In the genomic region with DNA sequence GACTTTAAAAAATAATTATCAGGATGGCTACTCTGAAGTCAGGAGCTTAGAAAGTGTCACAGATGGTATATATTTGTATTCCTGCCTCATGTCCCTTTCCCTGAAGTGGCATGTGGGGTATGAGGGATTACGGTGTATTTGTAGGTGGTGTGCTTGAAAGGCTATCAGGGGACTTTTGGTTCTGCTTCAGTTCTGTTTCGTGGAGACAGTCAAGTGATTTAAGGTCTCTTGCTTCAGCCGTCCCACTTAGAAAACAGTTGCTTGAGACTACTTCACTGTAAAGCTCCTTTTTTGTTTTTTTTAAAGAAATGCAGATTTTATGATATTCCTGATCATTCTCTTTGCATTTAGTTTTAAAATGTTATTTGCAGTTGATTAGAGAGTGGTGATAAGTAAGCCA, we compare ENCODE assay signal across 27 cellular contexts. TPM values are rescaled to one million over a fixed set of nuclear protein-coding genes. Genes with fewer than 3 reads are reported as not detected.
A peak's percentile ranks its signal among the peaks of the same experiment; 100 is the strongest.
DNase-seq lines count a peak whose midpoint lies in the region; ATAC-seq, FAIRE-seq and TF ChIP-seq lines count a peak whose summit lies in the region.
"Had no signal": no experiment of that assay in that cellular context is flagged by ENCODE, and none has a peak within 500 bp of the region (broad histone marks: within the 10 kb centered on the region; RNA-seq: fewer than 3 reads in every experiment).

No MANE protein-coding gene starts in this region.

- H3K79me2 ChIP-seq in GM12878 (ENCODE audit: control insufficient read depth, insufficient read depth, low read length): peaks cover 41% of the 10 kb centered on the region

- TF ChIP-seq EP300 in GM12878 (IDR thresholded peaks at IDR 0.05; ENCODE audit: borderline replicate concordance in 1 of 2, control insufficient read depth in 1 of 2, low read depth in 2 of 2, low read length in 2 of 2): no peak

- H3K9me3 ChIP-seq in GM12878 (replicated peaks; ENCODE audit: control insufficient read depth, insufficient read depth, low read length) (peaks cover 6% of the 10 kb centered on the region; the same call in 2 of the 3 replicates), lower lobe of right lung (no peaks in the 10 kb centered on the region)
- H3K9me3 ChIP-seq: adrenal gland, body of pancreas, ovary, upper lobe of left lung had no signal

- peaks cover 26 to 53% of the 10 kb centered on the region in 2 donors for H3K4me1 Mint-ChIP-seq in stimulated activated naive B cell treated with anti-CD40 and anti-IgM and Interleukin-4, amounts not matched to agents 10 μg/mL and 1 μg/mL and 100 μg/mL, for 72 hours
- H3K4me1 Mint-ChIP-seq in MCF 10A (ENCODE audit: insufficient read depth, unreplicated experiment): peaks cover 12% of the 10 kb centered on the region

- in situ Hi-C loops in GM12878 (cut with MboI): no loop called here

- H3K27ac ChIP-seq in GM12878 (ENCODE audit: control insufficient read depth, insufficient read depth) (peak overlapping the region; percentile 71), lower lobe of right lung (no peak overlapping the region)
- H3K27ac ChIP-seq: adrenal gland; BLaER1 treated with 17β-estradiol and CSF1 and Interleukin-3, amounts not matched to agents 10 nM and 100 nM; body of pancreas; epithelial cell of prostate; ovary; upper lobe of left lung had no signal

- TF ChIP-seq CTCF in GM12865 (IDR thresholded peaks at IDR 0.05; ENCODE audit: insufficient read depth, low read depth, low read length, missing control alignments): no peak
- no peak for TF ChIP-seq CTCF in GM12878 (IDR thresholded peaks at IDR 0.05 in 2 of 3, conservative IDR thresholded peaks at IDR 0.05 in 1 of 3; ENCODE audit: control insufficient read depth in 2 of 3, extremely low read depth in 1 of 3, insufficient read depth in 1 of 3, low read depth in 3 of 3, low read length in 3 of 3)
- no peak for TF ChIP-seq CTCF in MCF 10A (IDR thresholded peaks at IDR 0.05; ENCODE audit: unreplicated experiment)
- no peak for TF ChIP-seq CTCF in lower lobe of right lung (IDR thresholded peaks at IDR 0.05)

- H3K36me3 ChIP-seq in GM12878 (ENCODE audit: control insufficient read depth in 2 of 2, insufficient read depth in 2 of 2, low read length in 1 of 2) (peaks cover 0 to 2% of the 10 kb centered on the region in 2 experiments; a peak in 2 of 4 replicates), lower lobe of right lung (no peaks in the 10 kb centered on the region)
- H3K36me3 ChIP-seq: adrenal gland, ovary, upper lobe of left lung had no signal

- no peak for TF ChIP-seq RAD21 in GM12878 (IDR thresholded peaks at IDR 0.05; ENCODE audit: insufficient read depth, low read depth, low read length)

- peaks cover 23 to 27% of the 10 kb centered on the region in 2 donors for H3K36me3 Mint-ChIP-seq in stimulated activated naive B cell treated with anti-CD40 and anti-IgM and Interleukin-4, amounts not matched to agents 10 μg/mL and 1 μg/mL and 100 μg/mL, for 72 hours
- H3K36me3 Mint-ChIP-seq in MCF 10A (ENCODE audit: insufficient read depth, unreplicated experiment): no peaks in the 10 kb centered on the region

- peak; percentile 35 for DNase-seq in GM12865 (ENCODE audit: low read depth)
- no peak for DNase-seq in GM12878 (ENCODE audit: low read depth, low spot score)
- DNase-seq in stimulated activated naive B cell treated with anti-CD40 and anti-IgM and Interleukin-4, amounts not matched to agents 10 μg/mL and 1 μg/mL and 100 μg/mL, for 72 hours: no peak
- no peak for DNase-seq in DMS 273 (lab: John Stamatoyannopoulos, UW; ENCODE audit: unreplicated experiment)
- no peak for DNase-seq in MCF 10A (ENCODE audit: unreplicated experiment)
- DNase-seq in lower lobe of right lung: no peak
- DNase-seq: activated CD4-positive, alpha-beta T cell treated with anti-CD3 and anti-CD28 coated beads, Interleukin-2, amount 10 ng/mL, durations not matched to agents 7 days and 5 days; activated CD8-positive, alpha-beta memory T cell treated with anti-CD3 and anti-CD28 coated beads, Interleukin-2, amount 10 ng/mL, durations not matched to agents 7 days and 5 days; activated naive CD4-positive, alpha-beta T cell treated with anti-CD3 and anti-CD28 coated beads for 36 hours; activated T-cell treated with anti-CD3 and anti-CD28 coated beads, Interleukin-2, amount 50 U/mL, for 72 hours; adrenal gland; body of pancreas; Calu3; islet precursor cell; midbrain; NCI-H1694 treated with DMSO at 0.1 percent for 48 hours; NCI-H526; ovary; SIG-M5; small intestine; T1000; upper lobe of left lung had no signal

- H3K4me2 ChIP-seq in GM12878 (ENCODE audit: control insufficient read depth, insufficient read depth): peak overlapping the region; percentile 36

- no TSS peak for BruUV-seq in GM12878 (replicated peaks; lab: Mats Ljungman, UMichigan)
- BruUV-seq in MCF 10A (replicated peaks; lab: Mats Ljungman, UMichigan): no TSS peak

- RAD21 ChIA-PET in GM12878 (lab: Charles Lee; ENCODE audit: unreplicated experiment): interaction anchor here (0.7 to 2.3 kb wide), 4 partner anchors 11 to 33 kb away, joined by 3 to 8 read pairs (median 4); no protein-coding TSS in a partner anchor

- peak; percentile 69 for ATAC-seq in HG02610 (IDR thresholded peaks at IDR 0.05; ENCODE audit: unreplicated experiment)
- ATAC-seq in GM12878: peak; percentile 85
- ATAC-seq in stimulated activated naive B cell treated with anti-CD40 and anti-IgM and Interleukin-4, amounts not matched to agents 10 μg/mL and 1 μg/mL and 100 μg/mL, for 72 hours (replicated peaks): peak; percentile 48 to 61
- no peak for ATAC-seq in lower lobe of right lung
- ATAC-seq: activated CD8-positive, alpha-beta memory T cell treated with anti-CD3 and anti-CD28 coated beads, Interleukin-2, amount 10 ng/mL, durations not matched to agents 7 days and 5 days; activated T-cell treated with anti-CD3 and anti-CD28 coated beads, Interleukin-2, amount 50 U/mL, for 72 hours; body of pancreas; HCT116 had no signal

- SMC1A ChIA-PET in GM12878 (lab: Charles Lee; ENCODE audit: uncharacterized antibody, unreplicated experiment): interaction anchor here (0.7 to 3.0 kb wide), 8 partner anchors 8 to 37 kb away, joined by 3 to 11 read pairs (median 4); no protein-coding TSS in a partner anchor

- H3K27me3 ChIP-seq in GM12878 (replicated peaks in 1 of 2; ENCODE audit: control insufficient read depth in 2 of 2, insufficient read depth in 2 of 2, low read length in 1 of 2) (no peaks in the 10 kb centered on the region), lower lobe of right lung (ENCODE audit: low read depth) (no peaks in the 10 kb centered on the region)
- H3K27me3 ChIP-seq: adrenal gland; BLaER1 treated with 17β-estradiol and CSF1 and Interleukin-3, amounts not matched to agents 10 nM and 100 nM; body of pancreas; ovary; upper lobe of left lung had no signal

- intact Hi-C loops in GM12878 (cut with micrococcal nuclease; ENCODE audit: unreplicated experiment) (no loop called here), MCF 10A (cut with micrococcal nuclease) (no loop called here), lower lobe of right lung (cut with DNase I) (no loop called here)

- H4K20me1 ChIP-seq in GM12878 (ENCODE audit: control insufficient read depth, insufficient read depth): no peaks in the 10 kb centered on the region

- peak overlapping the region; percentile 6; the same call in 1 of the 2 replicates for H2AFZ ChIP-seq in GM12878 (ENCODE audit: control insufficient read depth, low read depth, low read length)

- peak overlapping the region in 1 of 2 donors; percentile 14 for H3K4me3 Mint-ChIP-seq in stimulated activated naive B cell treated with anti-CD40 and anti-IgM and Interleukin-4, amounts not matched to agents 10 μg/mL and 1 μg/mL and 100 μg/mL, for 72 hours
- no peak overlapping the region for H3K4me3 Mint-ChIP-seq in MCF 10A (ENCODE audit: unreplicated experiment)
- H3K4me3 Mint-ChIP-seq: activated CD4-positive, alpha-beta T cell treated with anti-CD3 and anti-CD28 coated beads, Interleukin-2, amount 10 ng/mL, durations not matched to agents 7 days and 5 days; activated CD8-positive, alpha-beta memory T cell treated with anti-CD3 and anti-CD28 coated beads, Interleukin-2, amount 10 ng/mL, durations not matched to agents 7 days and 5 days; activated naive CD4-positive, alpha-beta T cell treated with anti-CD3 and anti-CD28 coated beads for 36 hours; nephron had no signal

- CTCF ChIA-PET in GM12878 (lab: Yijun Ruan, JAX): interaction anchor here (2.0 kb wide), 1 partner anchor 11 kb away, joined by 7 read pairs; no protein-coding TSS in a partner anchor
- CTCF ChIA-PET in MCF 10A (lab: Yijun Ruan, JAX): interaction anchor here (0.5 kb wide), 1 partner anchor 80 kb away, joined by 3 read pairs; no protein-coding TSS in a partner anchor

- FAIRE-seq in GM12878 (lab: Jason Lieb, UNC): peak; percentile 41
- FAIRE-seq: small intestine had no signal

- WGBS in GM12878 (ENCODE audit: insufficient coverage, insufficient replicate concordance, low lambda C conversion rate, missing lambda C conversion rate): 68% methylated on average over 3 of the region's 3 CpGs

- peaks cover 3 to 12% of the 10 kb centered on the region in 2 donors for H3K9me3 Mint-ChIP-seq in stimulated activated naive B cell treated with anti-CD40 and anti-IgM and Interleukin-4, amounts not matched to agents 10 μg/mL and 1 μg/mL and 100 μg/mL, for 72 hours
- H3K9me3 Mint-ChIP-seq in MCF 10A (ENCODE audit: unreplicated experiment): no peaks in the 10 kb centered on the region

- H3K9ac ChIP-seq in GM12878 (ENCODE audit: control insufficient read depth, insufficient read depth, low read length): peak overlapping the region; percentile 24
- H3K9ac ChIP-seq: BLaER1 treated with 17β-estradiol and CSF1 and Interleukin-3, amounts not matched to agents 10 nM and 100 nM had no signal

- no peak for TF ChIP-seq POLR2A in GM12878 (IDR thresholded peaks at IDR 0.05; ENCODE audit: low read depth, low read length)

- POLR2A ChIA-PET in GM12878 (lab: Charles Lee): interaction anchor here (0.6 to 0.7 kb wide), 3 partner anchors 11 to 56 kb away, joined by 3 to 5 read pairs (median 3); partner anchors contain the start of gene PARP8
- POLR2A ChIA-PET in MCF 10A (lab: Yijun Ruan, JAX): interaction anchor here (1.1 kb wide), 1 partner anchor 22 kb away, joined by 3 read pairs; no protein-coding TSS in a partner anchor

- H3K4me1 ChIP-seq in GM12878 (ENCODE audit: control insufficient read depth, insufficient read depth, low read length) (peaks cover 5% of the 10 kb centered on the region; the same call in 1 of the 2 replicates), lower lobe of right lung (peaks cover 21% of the 10 kb centered on the region)

- H3K27ac Mint-ChIP-seq in stimulated activated naive B cell treated with anti-CD40 and anti-IgM and Interleukin-4, amounts not matched to agents 10 μg/mL and 1 μg/mL and 100 μg/mL, for 72 hours: no peak overlapping the region
- H3K27ac Mint-ChIP-seq in MCF 10A (ENCODE audit: low read depth, unreplicated experiment): no peak overlapping the region
- H3K27ac Mint-ChIP-seq: activated CD4-positive, alpha-beta T cell treated with anti-CD3 and anti-CD28 coated beads, Interleukin-2, amount 10 ng/mL, durations not matched to agents 7 days and 5 days; activated CD8-positive, alpha-beta memory T cell treated with anti-CD3 and anti-CD28 coated beads, Interleukin-2, amount 10 ng/mL, durations not matched to agents 7 days and 5 days; activated naive CD4-positive, alpha-beta T cell treated with anti-CD3 and anti-CD28 coated beads for 36 hours; nephron had no signal

- no peaks in the 10 kb centered on the region for H3K27me3 Mint-ChIP-seq in stimulated activated naive B cell treated with anti-CD40 and anti-IgM and Interleukin-4, amounts not matched to agents 10 μg/mL and 1 μg/mL and 100 μg/mL, for 72 hours
- no peaks in the 10 kb centered on the region for H3K27me3 Mint-ChIP-seq in MCF 10A (ENCODE audit: insufficient read depth, unreplicated experiment)
- H3K27me3 Mint-ChIP-seq: activated CD4-positive, alpha-beta T cell treated with anti-CD3 and anti-CD28 coated beads, Interleukin-2, amount 10 ng/mL, durations not matched to agents 7 days and 5 days; activated CD8-positive, alpha-beta memory T cell treated with anti-CD3 and anti-CD28 coated beads, Interleukin-2, amount 10 ng/mL, durations not matched to agents 7 days and 5 days had no signal

- no peak overlapping the region for H3K4me3 ChIP-seq in GM12865 (ENCODE audit: low read depth, low read length)
- H3K4me3 ChIP-seq in GM12878: 0 out of 2 replicates have a peak overlapping the region, but pooled peaks have one; percentile 5
- no peak overlapping the region for H3K4me3 ChIP-seq in lower lobe of right lung
- H3K4me3 ChIP-seq: adrenal gland; BLaER1 treated with 17β-estradiol and CSF1 and Interleukin-3, amounts not matched to agents 10 nM and 100 nM; body of pancreas; ovary; upper lobe of left lung had no signal

RNA-seq across cellular contexts. Expression of gene PARP8, which starts 18.3 kb away (rescaled TPM):
- total RNA-seq in GM12878 (2013; cell fraction: nucleolus; rRNA removed): 266 and 283 TPM in 2 replicates
- total RNA-seq in GM12878 (2014; rRNA removed) (18.8 and 28.2 TPM in 2 replicates), GM12878 (2014; rRNA removed; fragmentation: Illumina TruSeq; extraction: Trizol) (33.9 and 37.6 TPM in 2 replicates), GM12878 (2021) (34.5 and 37.0 TPM in 2 replicates), MCF 10A (2022) (24.5 and 31.2 TPM in 2 replicates), lower lobe of right lung (54.6 TPM)
- 16.4 TPM for polyA plus RNA-seq in GM12878 (2011; ENCODE audit: low read depth)
- polyA plus RNA-seq in GM12878 (2011; rRNA removed) (65.2 and 92.4 TPM in 2 replicates), GM12878 (2014; fragmentation: Illumina TruSeq; extraction: Trizol) (32.3 and 43.8 TPM in 2 replicates), GM12878 (2014; fragmentation: Nextera tagmentation; extraction: Ambion mirVana) (10 to 100 TPM in 1 of 2 experiments, 1 to 10 TPM in 1; 9.1 to 11.9 TPM), GM12878 (2014; rRNA removed) (21.7 and 23.4 TPM in 2 replicates), GM12878 (2016; fragmentation: Nextera tagmentation; extraction: Ambion mirVana) (10 to 100 TPM; 16.0 to 19.5 TPM)
- polyA plus RNA-seq in GM12878 (2011; cell fraction: cytosol; rRNA removed): 35.4 and 36.7 TPM in 2 replicates
- 80.6 and 103 TPM in 2 replicates for polyA plus RNA-seq in GM12878 (2011; cell fraction: nucleus; rRNA removed)
- polyA plus RNA-seq in GM12878 (2012): 18.9 and 24.8 TPM in 2 replicates
- 114 and 133 TPM in 2 replicates for polyA minus RNA-seq in GM12878 (2011; rRNA and poly(A)+ RNA removed)
- polyA minus RNA-seq in GM12878 (2011; cell fraction: cytosol; rRNA and poly(A)+ RNA removed): 23.8 and 24.2 TPM in 2 replicates
- polyA minus RNA-seq in GM12878 (2011; cell fraction: nucleus; rRNA and poly(A)+ RNA removed): 185 and 276 TPM in 2 replicates

Comparison
In these comparisons a context has a peak if more than half of its experiments do, and no peak if none do; other contexts are left out.
1. ATAC-seq: peak in HG02610 (single experiment), GM12878 (single experiment) and stimulated activated naive B cell treated with anti-CD40 and anti-IgM and Interleukin-4, amounts not matched to agents 10 μg/mL and 1 μg/mL and 100 μg/mL, for 72 hours (2 of 2); none in lower lobe of right lung (0 of 2).